In the genomic region with DNA sequence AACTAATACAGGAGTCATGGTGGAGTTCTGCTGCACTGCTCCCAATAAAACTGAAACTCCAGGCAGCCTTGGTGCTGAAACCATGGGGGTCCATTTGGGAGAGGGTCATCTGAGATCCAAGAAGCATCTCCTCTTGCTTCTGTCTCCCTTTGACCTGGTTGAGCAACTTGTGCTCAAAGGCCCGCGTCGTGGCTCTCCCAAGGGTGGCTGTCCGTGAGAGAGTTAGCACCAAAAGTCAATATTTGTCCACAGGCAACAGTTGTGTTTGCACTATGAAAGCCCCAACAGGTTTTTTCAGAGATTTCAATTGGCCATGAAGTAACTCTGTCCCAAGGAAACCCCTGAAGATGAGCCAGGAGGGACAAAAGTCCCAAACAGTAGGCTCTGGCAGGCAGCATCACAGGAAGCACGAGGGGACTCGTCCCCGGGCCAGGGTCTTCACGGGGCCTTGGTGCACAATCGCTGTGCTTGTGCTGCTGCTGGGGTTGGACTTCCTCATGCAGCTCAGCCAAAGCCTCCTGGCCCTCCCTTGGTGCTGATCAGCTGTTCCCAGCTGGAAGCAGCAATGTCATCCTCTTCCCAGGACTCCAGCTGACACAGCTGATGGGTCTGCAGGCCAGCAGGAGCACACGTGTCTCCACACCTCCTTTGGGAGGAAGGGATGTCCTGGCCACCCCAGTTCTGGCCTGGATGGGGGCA, we compare ENCODE assay signal across 2 cellular contexts.
TF ChIP-seq lines count a peak whose summit lies in the region.

No MANE protein-coding gene starts in this region.

TF ChIP-seq in HEK293, 187 proteins besides CTCF, POLR2A, EP300 and RAD21:
- peak; percentile 64 for TF ChIP-seq SCRT2 (tag by site-specific recombination; IDR thresholded peaks at IDR 0.05)
- no peak for TF ChIP-seq ZNF623 (tag by site-specific recombination; IDR thresholded peaks at IDR 0.05)
- TF ChIP-seq ZNF560 (tag by site-specific recombination; IDR thresholded peaks at IDR 0.05; ENCODE audit: borderline replicate concordance) = no peak
- TF ChIP-seq ZIC2 (tag by site-specific recombination; IDR thresholded peaks at IDR 0.05) = peak; percentile 79
- TF ChIP-seq SALL2 (tag by site-specific recombination; IDR thresholded peaks at IDR 0.05; ENCODE audit: borderline replicate concordance) = no peak
TF ChIP-seq in HEK293: peak in this region for 2.

TF ChIP-seq in GM23338, 12 proteins besides CTCF, POLR2A, EP300 and RAD21:
- no peak for TF ChIP-seq EZH2phosphoT487 (IDR thresholded peaks at IDR 0.05; ENCODE audit: unreplicated experiment)
- TF ChIP-seq ZNF331 (CRISPR knock-in tag; IDR thresholded peaks at IDR 0.05; ENCODE audit: low read depth) = no peak
- no peak for TF ChIP-seq POLR2AphosphoS5 (IDR thresholded peaks at IDR 0.05; ENCODE audit: low read depth)
- no peak for TF ChIP-seq ZNF114 (CRISPR knock-in tag; IDR thresholded peaks at IDR 0.05)
- TF ChIP-seq JUNB (IDR thresholded peaks at IDR 0.05; ENCODE audit: unreplicated experiment) = no peak
- TF ChIP-seq, protein P1, sequence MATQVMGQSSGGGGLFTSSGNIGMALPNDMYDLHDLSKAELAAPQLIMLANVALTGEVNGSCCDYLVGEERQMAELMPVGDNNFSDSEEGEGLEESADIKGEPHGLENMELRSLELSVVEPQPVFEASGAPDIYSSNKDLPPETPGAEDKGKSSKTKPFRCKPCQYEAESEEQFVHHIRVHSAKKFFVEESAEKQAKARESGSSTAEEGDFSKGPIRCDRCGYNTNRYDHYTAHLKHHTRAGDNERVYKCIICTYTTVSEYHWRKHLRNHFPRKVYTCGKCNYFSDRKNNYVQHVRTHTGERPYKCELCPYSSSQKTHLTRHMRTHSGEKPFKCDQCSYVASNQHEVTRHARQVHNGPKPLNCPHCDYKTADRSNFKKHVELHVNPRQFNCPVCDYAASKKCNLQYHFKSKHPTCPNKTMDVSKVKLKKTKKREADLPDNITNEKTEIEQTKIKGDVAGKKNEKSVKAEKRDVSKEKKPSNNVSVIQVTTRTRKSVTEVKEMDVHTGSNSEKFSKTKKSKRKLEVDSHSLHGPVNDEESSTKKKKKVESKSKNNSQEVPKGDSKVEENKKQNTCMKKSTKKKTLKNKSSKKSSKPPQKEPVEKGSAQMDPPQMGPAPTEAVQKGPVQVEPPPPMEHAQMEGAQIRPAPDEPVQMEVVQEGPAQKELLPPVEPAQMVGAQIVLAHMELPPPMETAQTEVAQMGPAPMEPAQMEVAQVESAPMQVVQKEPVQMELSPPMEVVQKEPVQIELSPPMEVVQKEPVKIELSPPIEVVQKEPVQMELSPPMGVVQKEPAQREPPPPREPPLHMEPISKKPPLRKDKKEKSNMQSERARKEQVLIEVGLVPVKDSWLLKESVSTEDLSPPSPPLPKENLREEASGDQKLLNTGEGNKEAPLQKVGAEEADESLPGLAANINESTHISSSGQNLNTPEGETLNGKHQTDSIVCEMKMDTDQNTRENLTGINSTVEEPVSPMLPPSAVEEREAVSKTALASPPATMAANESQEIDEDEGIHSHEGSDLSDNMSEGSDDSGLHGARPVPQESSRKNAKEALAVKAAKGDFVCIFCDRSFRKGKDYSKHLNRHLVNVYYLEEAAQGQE (IDR thresholded peaks at IDR 0.05; ENCODE audit: unreplicated experiment) = no peak
- TF ChIP-seq, protein P2, sequence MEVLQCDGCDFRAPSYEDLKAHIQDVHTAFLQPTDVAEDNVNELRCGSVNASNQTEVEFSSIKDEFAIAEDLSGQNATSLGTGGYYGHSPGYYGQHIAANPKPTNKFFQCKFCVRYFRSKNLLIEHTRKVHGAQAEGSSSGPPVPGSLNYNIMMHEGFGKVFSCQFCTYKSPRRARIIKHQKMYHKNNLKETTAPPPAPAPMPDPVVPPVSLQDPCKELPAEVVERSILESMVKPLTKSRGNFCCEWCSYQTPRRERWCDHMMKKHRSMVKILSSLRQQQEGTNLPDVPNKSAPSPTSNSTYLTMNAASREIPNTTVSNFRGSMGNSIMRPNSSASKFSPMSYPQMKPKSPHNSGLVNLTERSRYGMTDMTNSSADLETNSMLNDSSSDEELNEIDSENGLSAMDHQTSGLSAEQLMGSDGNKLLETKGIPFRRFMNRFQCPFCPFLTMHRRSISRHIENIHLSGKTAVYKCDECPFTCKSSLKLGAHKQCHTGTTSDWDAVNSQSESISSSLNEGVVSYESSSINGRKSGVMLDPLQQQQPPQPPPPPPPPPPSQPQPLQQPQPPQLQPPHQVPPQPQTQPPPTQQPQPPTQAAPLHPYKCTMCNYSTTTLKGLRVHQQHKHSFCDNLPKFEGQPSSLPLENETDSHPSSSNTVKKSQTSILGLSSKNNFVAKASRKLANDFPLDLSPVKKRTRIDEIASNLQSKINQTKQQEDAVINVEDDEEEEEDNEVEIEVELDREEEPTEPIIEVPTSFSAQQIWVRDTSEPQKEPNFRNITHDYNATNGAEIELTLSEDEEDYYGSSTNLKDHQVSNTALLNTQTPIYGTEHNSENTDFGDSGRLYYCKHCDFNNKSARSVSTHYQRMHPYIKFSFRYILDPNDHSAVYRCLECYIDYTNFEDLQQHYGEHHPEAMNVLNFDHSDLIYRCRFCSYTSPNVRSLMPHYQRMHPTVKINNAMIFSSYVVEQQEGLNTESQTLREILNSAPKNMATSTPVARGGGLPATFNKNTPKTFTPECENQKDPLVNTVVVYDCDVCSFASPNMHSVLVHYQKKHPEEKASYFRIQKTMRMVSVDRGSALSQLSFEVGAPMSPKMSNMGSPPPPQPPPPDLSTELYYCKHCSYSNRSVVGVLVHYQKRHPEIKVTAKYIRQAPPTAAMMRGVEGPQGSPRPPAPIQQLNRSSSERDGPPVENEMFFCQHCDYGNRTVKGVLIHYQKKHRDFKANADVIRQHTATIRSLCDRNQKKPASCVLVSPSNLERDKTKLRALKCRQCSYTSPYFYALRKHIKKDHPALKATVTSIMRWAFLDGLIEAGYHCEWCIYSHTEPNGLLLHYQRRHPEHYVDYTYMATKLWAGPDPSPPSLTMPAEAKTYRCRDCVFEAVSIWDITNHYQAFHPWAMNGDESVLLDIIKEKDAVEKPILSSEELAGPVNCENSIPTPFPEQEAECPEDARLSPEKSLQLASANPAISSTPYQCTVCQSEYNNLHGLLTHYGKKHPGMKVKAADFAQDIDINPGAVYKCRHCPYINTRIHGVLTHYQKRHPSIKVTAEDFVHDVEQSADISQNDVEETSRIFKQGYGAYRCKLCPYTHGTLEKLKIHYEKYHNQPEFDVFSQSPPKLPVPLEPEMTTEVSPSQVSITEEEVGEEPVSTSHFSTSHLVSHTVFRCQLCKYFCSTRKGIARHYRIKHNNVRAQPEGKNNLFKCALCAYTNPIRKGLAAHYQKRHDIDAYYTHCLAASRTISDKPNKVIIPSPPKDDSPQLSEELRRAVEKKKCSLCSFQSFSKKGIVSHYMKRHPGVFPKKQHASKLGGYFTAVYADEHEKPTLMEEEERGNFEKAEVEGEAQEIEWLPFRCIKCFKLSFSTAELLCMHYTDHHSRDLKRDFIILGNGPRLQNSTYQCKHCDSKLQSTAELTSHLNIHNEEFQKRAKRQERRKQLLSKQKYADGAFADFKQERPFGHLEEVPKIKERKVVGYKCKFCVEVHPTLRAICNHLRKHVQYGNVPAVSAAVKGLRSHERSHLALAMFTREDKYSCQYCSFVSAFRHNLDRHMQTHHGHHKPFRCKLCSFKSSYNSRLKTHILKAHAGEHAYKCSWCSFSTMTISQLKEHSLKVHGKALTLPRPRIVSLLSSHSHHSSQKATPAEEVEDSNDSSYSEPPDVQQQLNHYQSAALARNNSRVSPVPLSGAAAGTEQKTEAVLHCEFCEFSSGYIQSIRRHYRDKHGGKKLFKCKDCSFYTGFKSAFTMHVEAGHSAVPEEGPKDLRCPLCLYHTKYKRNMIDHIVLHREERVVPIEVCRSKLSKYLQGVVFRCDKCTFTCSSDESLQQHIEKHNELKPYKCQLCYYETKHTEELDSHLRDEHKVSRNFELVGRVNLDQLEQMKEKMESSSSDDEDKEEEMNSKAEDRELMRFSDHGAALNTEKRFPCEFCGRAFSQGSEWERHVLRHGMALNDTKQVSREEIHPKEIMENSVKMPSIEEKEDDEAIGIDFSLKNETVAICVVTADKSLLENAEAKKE (CRISPR knock-in tag; IDR thresholded peaks at IDR 0.05) = no peak
- TF ChIP-seq CREB1 (CRISPR knock-in tag; IDR thresholded peaks at IDR 0.05; ENCODE audit: low read depth) = no peak
- no peak for TF ChIP-seq STAT1 (IDR thresholded peaks at IDR 0.05; ENCODE audit: unreplicated experiment)
- TF ChIP-seq EZH2 (IDR thresholded peaks at IDR 0.05; ENCODE audit: low read depth, unreplicated experiment) = no peak
TF ChIP-seq in GM23338: peak in this region for 0.
